ENCODE assay signal across 20 cellular contexts in the genomic region with DNA sequence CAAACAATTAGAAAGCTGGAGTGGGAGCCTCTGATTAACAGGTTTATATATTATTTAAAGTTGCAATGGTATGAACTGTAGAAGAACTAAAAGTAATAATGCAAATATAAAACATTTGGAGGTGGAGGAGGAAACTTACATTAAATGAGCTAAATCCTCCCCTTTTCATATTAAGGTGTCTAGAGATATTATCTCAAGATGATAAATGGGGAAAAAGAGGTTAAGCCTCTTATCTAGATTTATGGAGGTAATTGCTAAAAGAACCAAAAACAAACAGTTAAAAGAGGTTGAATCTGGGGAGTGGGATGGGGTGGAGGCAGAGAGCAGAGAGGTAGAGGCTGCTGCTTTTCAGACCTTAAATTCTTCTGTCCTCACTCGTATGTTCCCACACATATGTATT.
"Had no signal": no experiment of that assay in that cellular context is flagged by ENCODE, and none has a peak within 500 bp of the region (broad histone marks: within the 10 kb centered on the region; RNA-seq: fewer than 3 reads in every experiment).

No MANE protein-coding gene starts in this region.

- ATAC-seq: K562 had no signal

- H3K4me3 ChIP-seq: K562 had no signal

- H3K27ac Mint-ChIP-seq: IgD-negative memory B cell had no signal

- H3K9me3 Mint-ChIP-seq: IgD-negative memory B cell had no signal

- H3K36me3 Mint-ChIP-seq: IgD-negative memory B cell had no signal

- H3K9me3 ChIP-seq: SK-N-SH had no signal

- H3K27ac ChIP-seq: HL-60, KMS-11 had no signal

- H3K4me3 Mint-ChIP-seq: IgD-negative memory B cell had no signal

- DNase-seq: Kasumi-1, MM.1S, NCI-H1092 treated with DMSO at 0.1 percent for 48 hours, NCI-H1436, NCI-H187, NCI-H2029, NCI-H2081 treated with DMSO at 0.1 percent for 48 hours, NCI-H2171, NCI-H226, NCI-H446, NCI-H510A, NCI-H524 treated with DMSO at 0.1 percent for 48 hours, Right ventricle myocardium superior, RPMI8226, SK-N-SH, SW 1271 had no signal
